In genomic region chr2:74119912-74120825, GRCh38 we compare ENCODE assay signal across 8 cellular contexts. TPM values are rescaled to one million over a fixed set of nuclear protein-coding genes. Genes with fewer than 3 reads are reported as not detected.
DNase-seq lines count a peak whose midpoint lies in the region; ATAC-seq and TF ChIP-seq lines count a peak whose summit lies in the region.

No MANE protein-coding gene starts in this region.

- H4K20me1 ChIP-seq in neural cell (ENCODE audit: insufficient read depth), result no peaks in the 10 kb centered on the region

- H3K36me3 Mint-ChIP-seq in activated T-helper 2 cell treated with anti-CD3 and anti-CD28 coated beads, Interferon-gamma antibody, Interleukin-2, Interleukin-4, amounts not matched to agents 10 μg/mL and 5 μg/mL and 100 μg/mL, durations not matched to agents 14 hours and 24 hours and 36 hours (ENCODE audit: low read depth), result peaks cover 10% of the 10 kb centered on the region

- H3K4me2 ChIP-seq in neural cell (ENCODE audit: low read length), result no peak overlapping the region

- no TSS peak for BruUV-seq in Panc1 (replicated peaks; lab: Mats Ljungman, UMichigan)

- H3K9me3 ChIP-seq in HUES48 (ENCODE audit: control insufficient read depth, insufficient read depth, low read length) (peaks cover 19% of the 10 kb centered on the region), Panc1 (ENCODE audit: control insufficient read depth, insufficient read depth, low read depth, low read length) (peaks cover 7% of the 10 kb centered on the region; the same call in 1 of the 2 replicates), neural cell (ENCODE audit: low read length) (no peaks in the 10 kb centered on the region)

- TF ChIP-seq CTCF in Panc1 (IDR thresholded peaks at IDR 0.05), result peak; percentile 81
- peak; percentile 56 for TF ChIP-seq CTCF in fibroblast of the aortic adventitia (IDR thresholded peaks at IDR 0.05; ENCODE audit: insufficient read depth, low read length)
- TF ChIP-seq CTCF in neural cell (IDR thresholded peaks at IDR 0.05; ENCODE audit: poor library complexity, severe bottlenecking), result peak; percentile 70

- peak overlapping the region; percentile 14 for H2AFZ ChIP-seq in neural cell (ENCODE audit: low read depth, low read length)

- H3K9me3 Mint-ChIP-seq in activated T-helper 2 cell treated with anti-CD3 and anti-CD28 coated beads, Interferon-gamma antibody, Interleukin-2, Interleukin-4, amounts not matched to agents 10 μg/mL and 5 μg/mL and 100 μg/mL, durations not matched to agents 14 hours and 24 hours and 36 hours, result peaks cover 23% of the 10 kb centered on the region
- peaks cover 14 to 15% of the 10 kb centered on the region in 2 donors for H3K9me3 Mint-ChIP-seq in stimulated activated naive CD8-positive, alpha-beta T cell treated with anti-CD3 and anti-CD28 coated beads, Interleukin-15, amount 100 ng/mL, for 72 hours

- CTCF ChIA-PET in Panc1 (lab: Charles Lee), result interaction anchor here (0.5 to 0.8 kb wide), 5 partner anchors 27 to 185 kb away, joined by 3 to 8 read pairs (median 3); partner anchors contain the start of genes BOLA3 and MOB1A

- no peak for TF ChIP-seq EP300 in neural cell (conservative IDR thresholded peaks at IDR 0.05; ENCODE audit: poor library complexity, severe bottlenecking)

- peak overlapping the region; percentile 89 for H3K27ac Mint-ChIP-seq in activated T-helper 2 cell treated with anti-CD3 and anti-CD28 coated beads, Interferon-gamma antibody, Interleukin-2, Interleukin-4, amounts not matched to agents 10 μg/mL and 5 μg/mL and 100 μg/mL, durations not matched to agents 14 hours and 24 hours and 36 hours
- H3K27ac Mint-ChIP-seq in stimulated activated naive CD8-positive, alpha-beta T cell treated with anti-CD3 and anti-CD28 coated beads, Interleukin-15, amount 100 ng/mL, for 72 hours, result peak overlapping the region; percentile 98 to 99

- H3K36me3 ChIP-seq in HUES48 (ENCODE audit: control insufficient read depth, insufficient read depth, low read length), result no peaks in the 10 kb centered on the region
- no peaks in the 10 kb centered on the region for H3K36me3 ChIP-seq in Panc1 (ENCODE audit: control insufficient read depth, insufficient read depth, low read length)
- H3K36me3 ChIP-seq in neural cell (ENCODE audit: insufficient read depth, low read length), result no peaks in the 10 kb centered on the region

- H3K4me3 Mint-ChIP-seq in activated T-helper 2 cell treated with anti-CD3 and anti-CD28 coated beads, Interferon-gamma antibody, Interleukin-2, Interleukin-4, amounts not matched to agents 10 μg/mL and 5 μg/mL and 100 μg/mL, durations not matched to agents 14 hours and 24 hours and 36 hours (ENCODE audit: low read depth), result peak overlapping the region; percentile 83
- peak overlapping the region; percentile 93 for H3K4me3 Mint-ChIP-seq in stimulated activated naive CD8-positive, alpha-beta T cell treated with anti-CD3 and anti-CD28 coated beads, Interleukin-15, amount 100 ng/mL, for 72 hours

- no peaks in the 10 kb centered on the region for H3F3A ChIP-seq in neural cell (ENCODE audit: insufficient read depth, low read length, poor library complexity, severe bottlenecking)

- H3K4me1 ChIP-seq in HUES48 (ENCODE audit: control insufficient read depth, insufficient read depth, low read length), result no peaks in the 10 kb centered on the region
- no peaks in the 10 kb centered on the region; the same call in 1 of the 2 replicates for H3K4me1 ChIP-seq in Panc1 (ENCODE audit: control insufficient read depth, insufficient read depth, low read length)

- POLR2A ChIA-PET in Panc1 (lab: Charles Lee), result interaction anchor here (0.6 kb wide), 2 partner anchors 356 to 376 kb away, joined by 4 to 5 read pairs; no protein-coding TSS in a partner anchor

- ATAC-seq in GM21390 (IDR thresholded peaks at IDR 0.05; ENCODE audit: unreplicated experiment) (peak; percentile 96), Panc1 (peak; percentile 97)
- peak; percentile 98 for ATAC-seq in stimulated activated naive CD8-positive, alpha-beta T cell treated with anti-CD3 and anti-CD28 coated beads, Interleukin-15, amount 100 ng/mL, for 72 hours

- no peaks in the 10 kb centered on the region for H3K79me2 ChIP-seq in neural cell (replicated peaks; ENCODE audit: insufficient read depth, low read length)

- H3K9ac ChIP-seq in HUES48 (ENCODE audit: low read depth, low read length) (peak overlapping the region; percentile 94), neural cell (ENCODE audit: low read length) (peak overlapping the region; percentile 71)

- H3K27me3 ChIP-seq in HUES48 (ENCODE audit: control insufficient read depth, insufficient read depth, low read length) (peaks cover 9% of the 10 kb centered on the region), Panc1 (ENCODE audit: control insufficient read depth, insufficient read depth, low read length) (no peaks in the 10 kb centered on the region), neural cell (ENCODE audit: insufficient read depth, low read depth, low read length) (no peaks in the 10 kb centered on the region)

- TF ChIP-seq RAD21 in neural cell (conservative IDR thresholded peaks at IDR 0.05), result no peak

- peaks cover 8% of the 10 kb centered on the region for H3K4me1 Mint-ChIP-seq in activated T-helper 2 cell treated with anti-CD3 and anti-CD28 coated beads, Interferon-gamma antibody, Interleukin-2, Interleukin-4, amounts not matched to agents 10 μg/mL and 5 μg/mL and 100 μg/mL, durations not matched to agents 14 hours and 24 hours and 36 hours (ENCODE audit: low read depth)
- H3K4me1 Mint-ChIP-seq in stimulated activated naive CD8-positive, alpha-beta T cell treated with anti-CD3 and anti-CD28 coated beads, Interleukin-15, amount 100 ng/mL, for 72 hours, result peaks cover 14% of the 10 kb centered on the region

- no peaks in the 10 kb centered on the region for H3K9me2 ChIP-seq in neural cell (ENCODE audit: insufficient read depth, low read length)

- intact Hi-C loops in Panc1 (cut with micrococcal nuclease; ENCODE audit: unreplicated experiment), result no loop called here
- intact Hi-C loops in activated T-helper 2 cell treated with anti-CD3 and anti-CD28 coated beads, Interferon-gamma antibody, Interleukin-2, Interleukin-4, amounts not matched to agents 10 μg/mL and 5 μg/mL and 100 μg/mL, durations not matched to agents 14 hours and 24 hours and 36 hours (cut with micrococcal nuclease), result loop anchor here (1.0 to 2.0 kb wide), 2 partner anchors 27 to 193 kb away; partner anchors contain the start of genes BOLA3 and DGUOK

- H3K27ac ChIP-seq in HUES48 (ENCODE audit: low read depth, low read length) (peak overlapping the region; percentile 94), Panc1 (ENCODE audit: low read length) (peak overlapping the region; percentile 80), neural cell (ENCODE audit: low read length) (peak overlapping the region; percentile 71)

- DNase-seq in DMS153 (lab: John Stamatoyannopoulos, UW), result peak; percentile 47
- peak; percentile 43 for DNase-seq in Panc1 (ENCODE audit: low read depth, low spot score)
- DNase-seq in activated T-helper 2 cell treated with anti-CD3 and anti-CD28 coated beads, Interferon-gamma antibody, Interleukin-2, Interleukin-4, amounts not matched to agents 10 μg/mL and 5 μg/mL and 100 μg/mL, durations not matched to agents 14 hours and 24 hours and 36 hours (ENCODE audit: low spot score), result peak; percentile 82
- peak; percentile 81 for DNase-seq in fibroblast of the aortic adventitia (ENCODE audit: low read depth)
- DNase-seq in stimulated activated naive CD8-positive, alpha-beta T cell treated with anti-CD3 and anti-CD28 coated beads, Interleukin-15, amount 100 ng/mL, for 72 hours, result peak; percentile 90 to 91

- peaks cover 8% of the 10 kb centered on the region for H3K27me3 Mint-ChIP-seq in activated T-helper 2 cell treated with anti-CD3 and anti-CD28 coated beads, Interferon-gamma antibody, Interleukin-2, Interleukin-4, amounts not matched to agents 10 μg/mL and 5 μg/mL and 100 μg/mL, durations not matched to agents 14 hours and 24 hours and 36 hours (ENCODE audit: low read depth)
- peaks cover 3% of the 10 kb centered on the region for H3K27me3 Mint-ChIP-seq in stimulated activated naive CD8-positive, alpha-beta T cell treated with anti-CD3 and anti-CD28 coated beads, Interleukin-15, amount 100 ng/mL, for 72 hours

- H3K4me3 ChIP-seq in HUES48 (ENCODE audit: low read depth, low read length) (peak overlapping the region; percentile 94), Panc1 (ENCODE audit: low read depth in 2 of 2, low read length in 2 of 2) (peak overlapping the region; percentile 63 to 71), fibroblast of the aortic adventitia (ENCODE audit: low read depth, low read length) (peak overlapping the region; percentile 83), neural cell (ENCODE audit: low read length) (peak overlapping the region; percentile 70)

- in situ Hi-C loops in Panc1 (cut with HindIII; ENCODE audit: low pct_unique_long_range_greater_than_20kb, low sequenced_read_pairs), result no loop called here

TF ChIP-seq in neural cell, 6 proteins besides CTCF, POLR2A, EP300 and RAD21 (continues in another document):
- peak; percentile 45 for TF ChIP-seq SMC3 (conservative IDR thresholded peaks at IDR 0.05; ENCODE audit: poor library complexity)
- no peak for TF ChIP-seq EZH2 (IDR thresholded peaks at IDR 0.05; ENCODE audit: borderline replicate concordance, insufficient read depth, low read length, poor library complexity, severe bottlenecking)
- TF ChIP-seq POLR2AphosphoS5 (IDR thresholded peaks at IDR 0.05), result peak; percentile 57

RNA-seq across cellular contexts. Expression of gene BOLA3, which starts 27.5 kb away (rescaled TPM):
- total RNA-seq in Panc1 (2021; ENCODE audit: unreplicated experiment) (69.7 TPM), fibroblast of the aortic adventitia (ENCODE audit: low replicate concordance) (10.2 and 49.4 TPM in 2 replicates)
- polyA plus RNA-seq in Panc1 (2012; ENCODE audit: insufficient read length), result 61.6 TPM
- 91.2 and 92.7 TPM in 2 replicates for total RNA-seq in activated T-helper 2 cell treated with anti-CD3 and anti-CD28 coated beads, Interferon-gamma antibody, Interleukin-2, Interleukin-4, amounts not matched to agents 10 μg/mL and 5 μg/mL and 100 μg/mL, durations not matched to agents 14 hours and 24 hours and 36 hours
- 89.1 and 132 TPM in 2 replicates for polyA plus RNA-seq in neural cell
- 34.3 and 35.2 TPM in 2 replicates for polyA minus RNA-seq in neural cell

RNA-seq across cellular contexts. Expression of gene MOB1A, which starts 58.5 kb away (rescaled TPM):
- total RNA-seq in Panc1 (2021; ENCODE audit: unreplicated experiment), result 184 TPM
- polyA plus RNA-seq in Panc1 (2012; ENCODE audit: insufficient read length), result 64.4 TPM
- 208 and 215 TPM in 2 replicates for total RNA-seq in activated T-helper 2 cell treated with anti-CD3 and anti-CD28 coated beads, Interferon-gamma antibody, Interleukin-2, Interleukin-4, amounts not matched to agents 10 μg/mL and 5 μg/mL and 100 μg/mL, durations not matched to agents 14 hours and 24 hours and 36 hours
- total RNA-seq in fibroblast of the aortic adventitia (ENCODE audit: low replicate concordance), result 159 and 164 TPM in 2 replicates
- polyA plus RNA-seq in neural cell, result 27.4 and 39.2 TPM in 2 replicates
- polyA minus RNA-seq in neural cell, result 53.1 and 63.6 TPM in 2 replicates

Comparison
In these comparisons a context has a peak if more than half of its experiments do, and no peak if none do; other contexts are left out.
1. Peak in every context shown above with its lines: DNase-seq, ATAC-seq, H3K4me3 ChIP-seq and H3K27ac ChIP-seq.